Comparison of ENCODE assay signal across 31 cellular contexts in the genomic region with DNA sequence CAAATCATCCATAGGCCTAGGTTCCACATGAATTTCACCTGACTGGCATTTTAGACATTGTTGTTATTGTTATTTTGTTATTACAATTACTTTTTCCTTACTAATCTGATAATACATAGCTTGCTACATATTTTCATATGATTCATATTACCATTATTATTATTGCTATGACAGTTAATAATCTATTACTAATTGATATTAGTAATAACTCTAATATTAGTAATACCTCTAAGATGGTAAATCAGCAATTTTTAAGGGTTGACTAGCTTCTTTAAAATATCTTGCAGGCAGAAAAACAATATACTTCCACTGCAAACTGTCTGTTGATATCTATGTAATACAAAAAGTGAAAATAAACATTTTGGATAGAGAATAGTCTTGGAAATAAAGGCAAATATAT. TPM values are rescaled to one million over a fixed set of nuclear protein-coding genes. Genes with fewer than 3 reads are reported as not detected.
DNase-seq lines count a peak whose midpoint lies in the region; ATAC-seq, FAIRE-seq and TF ChIP-seq lines count a peak whose summit lies in the region.
"Had no signal": no experiment of that assay in that cellular context is flagged by ENCODE, and none has a peak within 500 bp of the region (broad histone marks: within the 10 kb centered on the region; RNA-seq: fewer than 3 reads in every experiment).

No MANE protein-coding gene starts in this region.

- H3K79me2 ChIP-seq in K562 (ENCODE audit: control insufficient read depth, insufficient read depth, low read length): no peaks in the 10 kb centered on the region

- CTCF ChIA-PET in K562 (lab: Yijun Ruan, JAX; ENCODE audit: low intra/inter-chr PET ratio): no interaction called here

- H3K4me1 ChIP-seq in K562 (replicated peaks in 1 of 2; ENCODE audit: control insufficient read depth in 2 of 2, insufficient read depth in 2 of 2, low read length in 2 of 2) (no peaks in the 10 kb centered on the region), small intestine (ENCODE audit: control insufficient read depth in 2 of 2, insufficient read depth in 1 of 2, low read depth in 1 of 2, low read length in 1 of 2) (no peaks in the 10 kb centered on the region)
- H3K4me1 ChIP-seq: A549; BE2C; BLaER1; BLaER1 treated with 17β-estradiol and CSF1 and Interleukin-3, amounts not matched to agents 10 nM and 100 nM had no signal

- H3K27me3 ChIP-seq in K562 (ENCODE audit: control insufficient read depth in 2 of 2, insufficient read depth in 2 of 2, low read length in 2 of 2) (no peaks in the 10 kb centered on the region), small intestine (ENCODE audit: control insufficient read depth in 2 of 2, insufficient read depth in 2 of 2, low read length in 2 of 2) (no peaks in the 10 kb centered on the region)
- H3K27me3 ChIP-seq: BE2C; BLaER1; BLaER1 treated with 17β-estradiol and CSF1 and Interleukin-3, amounts not matched to agents 10 nM and 100 nM had no signal

- H3K27ac ChIP-seq in K562 (ENCODE audit: extremely low read depth, low read depth, low read length) (no peak overlapping the region), small intestine (ENCODE audit: low read depth in 1 of 2, low read length in 1 of 2) (no peak overlapping the region)
- H3K27ac ChIP-seq: 22Rv1; A549; BLaER1; BLaER1 treated with 17β-estradiol and CSF1 and Interleukin-3, amounts not matched to agents 10 nM and 100 nM; C4-2B had no signal

- TF ChIP-seq POLR2A in K562 (conservative IDR thresholded peaks at IDR 0.05): no peak

- H3K9me3 ChIP-seq in K562 (replicated peaks; ENCODE audit: control insufficient read depth, insufficient read depth, low read depth, low read length) (no peaks in the 10 kb centered on the region), small intestine (ENCODE audit: control insufficient read depth, low read depth) (no peaks in the 10 kb centered on the region)
- H3K9me3 ChIP-seq: A549, BE2C, BLaER1, Caco-2 had no signal

- BruUV-seq in K562 (replicated peaks; lab: Mats Ljungman, UMichigan): no TSS peak

- in situ Hi-C loops in K562 (cut with MboI): no loop called here

- intact Hi-C loops in K562 (cut with micrococcal nuclease): no loop called here

- no peak overlapping the region for H3K9ac ChIP-seq in K562 (ENCODE audit: insufficient read depth in 1 of 2, low read depth in 2 of 2, low read length in 2 of 2)
- H3K9ac ChIP-seq: BLaER1; BLaER1 treated with 17β-estradiol and CSF1 and Interleukin-3, amounts not matched to agents 10 nM and 100 nM had no signal

- no peaks in the 10 kb centered on the region for H4K20me1 ChIP-seq in K562 (replicated peaks; ENCODE audit: control insufficient read depth, insufficient read depth, low read length)
- H4K20me1 ChIP-seq: BLaER1; BLaER1 treated with 17β-estradiol and CSF1 and Interleukin-3, amounts not matched to agents 10 nM and 100 nM had no signal

- no peak for FAIRE-seq in K562 (lab: Jason Lieb, UNC)
- peak; percentile 41 for FAIRE-seq in small intestine (lab: Jason Lieb, UNC)
- FAIRE-seq: A204.1, A549, D721Med had no signal

- H3K4me3 ChIP-seq in K562: no peak overlapping the region
- no peak overlapping the region for H3K4me3 ChIP-seq in small intestine (ENCODE audit: low read depth in 1 of 2, low read length in 2 of 2)
- H3K4me3 ChIP-seq: A549; BLaER1; BLaER1 treated with 17β-estradiol and CSF1 and Interleukin-3, amounts not matched to agents 10 nM and 100 nM had no signal

- H2AFZ ChIP-seq in K562 (ENCODE audit: low read depth, low read length): no peak overlapping the region

- no peaks in the 10 kb centered on the region for H3K36me3 ChIP-seq in K562 (ENCODE audit: control insufficient read depth, insufficient read depth, low read length)
- H3K36me3 ChIP-seq in small intestine (ENCODE audit: control insufficient read depth in 2 of 2, insufficient read depth in 2 of 2, low read length in 2 of 2): no peaks in the 10 kb centered on the region
- H3K36me3 ChIP-seq: BE2C; BLaER1; BLaER1 treated with 17β-estradiol and CSF1 and Interleukin-3, amounts not matched to agents 10 nM and 100 nM had no signal

- no peak for TF ChIP-seq EP300 in K562 (IDR thresholded peaks at IDR 0.05; ENCODE audit: low read length)

- no peaks in the 10 kb centered on the region for H3K9me1 ChIP-seq in K562 (ENCODE audit: control insufficient read depth, insufficient read depth, low read length)

- ATAC-seq in K562 (no peak), HG02623 (IDR thresholded peaks at IDR 0.05; ENCODE audit: unreplicated experiment) (no peak), omental fat pad (ENCODE audit: low FRiP score) (no peak)
- ATAC-seq: A549; CD8-positive, alpha-beta T cell had no signal

- TF ChIP-seq RAD21 in K562 (CRISPR knock-in tag; conservative IDR thresholded peaks at IDR 0.05 in 1 of 2, IDR thresholded peaks at IDR 0.05 in 1 of 2): no peak

- TF ChIP-seq CTCF in K562 (IDR thresholded peaks at IDR 0.05 in 2 of 3, conservative IDR thresholded peaks at IDR 0.05 in 1 of 3; ENCODE audit: insufficient read depth in 2 of 3, low read depth in 1 of 3, low read length in 3 of 3) (no peak), omental fat pad (IDR thresholded peaks at IDR 0.05) (no peak)

- POLR2A ChIA-PET in K562 (lab: Yijun Ruan, JAX): interaction anchor here (1.5 kb wide), 1 partner anchor 9 kb away, joined by 3 read pairs; no protein-coding TSS in a partner anchor

- DNase-seq in K562 (ENCODE audit: extremely low read depth in 1 of 4, low spot score in 3 of 4) (no peak), small intestine (no peak), omental fat pad (ENCODE audit: low spot score) (no peak)
- DNase-seq: 8988T; ACHN; AML-193; BE2C; C1 segment of cervical spinal cord; Caco-2; Calu3; CD4-positive, alpha-beta memory T cell; CD4-positive, alpha-beta T cell; CD4-positive, CD25-positive, alpha-beta regulatory T cell; CD8-positive, alpha-beta memory T cell; CD8-positive, alpha-beta T cell; COR-L47; DMS 273 treated with DMSO at 0.1 percent for 48 hours; DMS153; DMS53; DMS79; DMS79 treated with DMSO at 0.1 percent for 48 hours; DND-41; EL had no signal

- no peak overlapping the region for H3K4me2 ChIP-seq in K562 (ENCODE audit: insufficient read depth, low read length)
- H3K4me2 ChIP-seq: A549; BLaER1; BLaER1 treated with 17β-estradiol and CSF1 and Interleukin-3, amounts not matched to agents 10 nM and 100 nM had no signal

TF ChIP-seq in K562, 482 proteins besides CTCF, POLR2A, EP300 and RAD21:
- TF ChIP-seq KLF13 (tag; IDR thresholded peaks at IDR 0.05; ENCODE audit: borderline replicate concordance, low read depth): no peak
- TF ChIP-seq DPF2 (IDR thresholded peaks at IDR 0.05): no peak
- TF ChIP-seq ZNF583 (CRISPR knock-in tag; IDR thresholded peaks at IDR 0.05): no peak
- peak; percentile 93 for TF ChIP-seq DACH1 (IDR thresholded peaks at IDR 0.05; ENCODE audit: partially characterized antibody)

RNA-seq across cellular contexts. Expression of a gene that starts 48.6 kb away (rescaled TPM):
- 18.2 and 24.0 TPM in 2 replicates for total RNA-seq in K562 (2011; cell fraction: chromatin; rRNA removed; ENCODE audit: low replicate concordance)
- 10.8 and 15.1 TPM in 2 replicates for total RNA-seq in K562 (2011; cell fraction: nucleolus; rRNA removed)
- 16.6 and 32.3 TPM in 2 replicates for total RNA-seq in K562 (2011; cell fraction: nucleoplasm; rRNA removed)
- total RNA-seq in K562 (2014; rRNA removed) (58.2 and 81.2 TPM in 2 replicates), K562 (2014; rRNA removed; fragmentation: Illumina TruSeq; extraction: Trizol) (70.4 and 81.0 TPM in 2 replicates), K562 (2015; rRNA removed; fragmentation: Illumina TruSeq; extraction: Trizol) (67.4 and 69.6 TPM in 2 replicates), K562 (2021) (74.3 and 78.0 TPM in 2 replicates), omental fat pad (10 to 100 TPM; 46.4 to 63.7 (median 55.7) TPM)
- polyA plus RNA-seq in K562 (2011; rRNA removed) (101 and 129 TPM in 2 replicates), K562 (2014; fragmentation: Illumina TruSeq; extraction: Trizol) (141 and 173 TPM in 2 replicates), K562 (2014; fragmentation: Nextera tagmentation; extraction: Ambion mirVana) (10 to 100 TPM; 84.8 to 97.1 TPM), K562 (2014; rRNA removed) (61.4 and 82.4 TPM in 2 replicates), small intestine (10 to 100 TPM; 55.3 to 62.8 (median 61.3) TPM)
- polyA plus RNA-seq in K562 (2011; cell fraction: cytosol; rRNA removed): 87.9 and 120 TPM in 2 replicates
- polyA plus RNA-seq in K562 (2011; cell fraction: nucleus; rRNA removed): 55.8 and 84.4 TPM in 2 replicates
- 74.1 and 79.5 TPM in 2 replicates for polyA plus RNA-seq in K562 (2012)
- 40.5 and 50.1 TPM in 2 replicates for polyA minus RNA-seq in K562 (2011; rRNA and poly(A)+ RNA removed)
- 28.4 and 29.7 TPM in 2 replicates for polyA minus RNA-seq in K562 (2011; cell fraction: cytosol; rRNA and poly(A)+ RNA removed)
- 27.9 and 66.4 TPM in 2 replicates for polyA minus RNA-seq in K562 (2011; cell fraction: nucleus; rRNA and poly(A)+ RNA removed)
